Comparison of ENCODE assay signal across 9 cellular contexts in the genomic region with DNA sequence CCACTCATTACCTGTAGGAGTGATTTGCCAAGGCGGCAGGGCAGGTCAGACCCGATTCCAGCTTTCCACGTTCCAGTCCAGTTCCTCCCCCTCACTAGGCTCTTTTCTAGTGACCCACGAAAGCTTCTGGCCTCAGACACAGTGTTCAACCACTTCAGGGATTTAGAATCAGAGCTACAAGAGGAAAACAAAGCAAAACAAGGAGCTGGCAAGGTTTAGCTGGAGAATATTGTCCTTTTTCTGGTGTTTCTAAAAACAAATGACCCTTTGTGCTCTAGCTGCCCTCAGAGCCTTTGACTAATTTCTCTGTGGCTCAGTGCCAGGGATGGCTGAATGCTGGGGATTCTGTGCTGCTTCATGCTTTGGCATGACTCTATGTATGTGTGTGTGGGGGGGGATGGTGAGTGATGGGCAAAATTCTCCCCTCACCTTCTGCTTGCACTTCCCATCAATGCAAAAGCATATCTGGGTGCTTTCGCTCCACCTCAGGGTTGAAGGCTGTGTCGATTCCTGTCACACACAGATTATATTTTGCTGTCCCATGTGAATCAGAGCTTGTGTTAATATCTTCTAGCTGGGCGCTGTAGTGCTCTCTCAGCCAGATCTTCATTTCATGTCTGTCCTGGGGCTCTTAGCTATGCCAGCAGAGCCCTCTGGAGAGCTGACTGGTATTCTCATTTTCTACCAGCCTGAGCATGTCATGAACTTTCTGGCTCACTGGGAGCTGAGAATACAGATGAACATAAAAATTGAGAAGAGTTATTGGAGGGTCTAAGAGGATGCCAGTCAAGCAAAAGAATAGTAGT. TPM values are rescaled to one million over a fixed set of nuclear protein-coding genes. Genes with fewer than 3 reads are reported as not detected.
DNase-seq lines count a peak whose midpoint lies in the region; ATAC-seq, FAIRE-seq and TF ChIP-seq lines count a peak whose summit lies in the region.
"Had no signal": no experiment of that assay in that cellular context is flagged by ENCODE, and none has a peak within 500 bp of the region (broad histone marks: within the 10 kb centered on the region; RNA-seq: fewer than 3 reads in every experiment).

No MANE protein-coding gene starts in this region.

- H3K4me1 Mint-ChIP-seq in Caco-2 (ENCODE audit: low read depth, unreplicated experiment): peaks cover 6% of the 10 kb centered on the region

- H3K9me3 Mint-ChIP-seq in Caco-2 (ENCODE audit: unreplicated experiment): no peaks in the 10 kb centered on the region

- POLR2A ChIA-PET in HEK293 (lab: Yijun Ruan, JAX) (interaction anchor here (0.8 to 1.4 kb wide), 5 partner anchors 11 to 44 kb away, joined by 3 to 8 read pairs (median 3); partner anchors contain the start of gene NEDD9), Caco-2 (lab: Charles Lee) (interaction anchor here (0.7 kb wide), 1 partner anchor 19 kb away, joined by 3 read pairs; the partner anchor contains the start of gene NEDD9)

- TF ChIP-seq CTCF in HEK293 (tag by site-specific recombination; IDR thresholded peaks at IDR 0.05): no peak
- TF ChIP-seq CTCF in kidney (IDR thresholded peaks at IDR 0.05; ENCODE audit: borderline replicate concordance, extremely low read depth, insufficient read depth): no peak
- no peak for TF ChIP-seq CTCF in Caco-2 (IDR thresholded peaks at IDR 0.05; ENCODE audit: insufficient read depth in 1 of 2, low read depth in 1 of 2, low read length in 1 of 2, severe bottlenecking in 1 of 2, unreplicated experiment in 1 of 2)

- H3K9ac ChIP-seq in kidney (ENCODE audit: low read length in 2 of 2): peak overlapping the region in 1 of 2 donors; percentile 49
- H3K9ac ChIP-seq in skeletal muscle satellite cell (ENCODE audit: low read depth, low read length): peak overlapping the region; percentile 47

- H3K4me3 ChIP-seq in HEK293 (ENCODE audit: low read depth, low read length) (no peak overlapping the region), kidney (ENCODE audit: low read length in 2 of 2) (peak overlapping the region in 1 of 2 donors; percentile 14), skeletal muscle satellite cell (ENCODE audit: low read length) (peak overlapping the region; percentile 45), Caco-2 (ENCODE audit: low read depth, low read length) (no peak overlapping the region)

- H3K27me3 ChIP-seq in skeletal muscle satellite cell (ENCODE audit: control insufficient read depth, insufficient read depth, low read length) (no peaks in the 10 kb centered on the region), Caco-2 (replicated peaks; ENCODE audit: control insufficient read depth, insufficient read depth, low read length) (no peaks in the 10 kb centered on the region)

- H3K4me3 Mint-ChIP-seq in Caco-2 (ENCODE audit: unreplicated experiment): no peak overlapping the region

- peaks cover 5% of the 10 kb centered on the region for H3K4me1 ChIP-seq in HEK293 (ENCODE audit: control insufficient read depth, insufficient read depth, low read length)
- H3K4me1 ChIP-seq in kidney (ENCODE audit: control insufficient read depth in 1 of 2, insufficient read depth in 1 of 2, low read depth in 1 of 2, low read length in 2 of 2): peaks cover 14 to 23% of the 10 kb centered on the region in 2 donors
- peaks cover 31% of the 10 kb centered on the region for H3K4me1 ChIP-seq in skeletal muscle satellite cell (ENCODE audit: control insufficient read depth, insufficient read depth, low read length)
- H3K4me1 ChIP-seq in Caco-2: no peaks in the 10 kb centered on the region

- ATAC-seq in HG02885 (IDR thresholded peaks at IDR 0.05; ENCODE audit: poor library complexity, unreplicated experiment) (no peak), GM21528 (IDR thresholded peaks at IDR 0.05; ENCODE audit: low FRiP score, unreplicated experiment) (no peak)

- no peak overlapping the region for H3K27ac Mint-ChIP-seq in Caco-2 (ENCODE audit: unreplicated experiment)

- H3K36me3 Mint-ChIP-seq in Caco-2 (ENCODE audit: insufficient read depth, unreplicated experiment): no peaks in the 10 kb centered on the region

- no peaks in the 10 kb centered on the region for H3K27me3 Mint-ChIP-seq in Caco-2 (ENCODE audit: insufficient read depth, unreplicated experiment)

- CTCF ChIA-PET in HEK293 (lab: Yijun Ruan, JAX) (interaction anchor here (0.6 to 1.3 kb wide), 4 partner anchors 13 to 246 kb away, joined by 3 to 6 read pairs (median 3); no protein-coding TSS in a partner anchor), Caco-2 (lab: Charles Lee) (no interaction called here)

- H3K9me3 ChIP-seq in HEK293 (ENCODE audit: control insufficient read depth, insufficient read depth, low read depth, low read length) (no peaks in the 10 kb centered on the region), kidney (ENCODE audit: control insufficient read depth in 1 of 2, low read length in 2 of 2) (peaks cover 0 to 3% of the 10 kb centered on the region in 2 donors), skeletal muscle satellite cell (replicated peaks; ENCODE audit: low read length) (peaks cover 2% of the 10 kb centered on the region), Caco-2 (no peaks in the 10 kb centered on the region)

- DNase-seq in brain pericyte (ENCODE audit: low read depth, low spot score): peak; percentile 47
- DNase-seq in kidney: peak; percentile 76
- DNase-seq in NCI-H2107 treated with DMSO at 0.1 percent for 48 hours (lab: John Stamatoyannopoulos, UW; ENCODE audit: unreplicated experiment): no peak
- no peak for DNase-seq in Caco-2
- DNase-seq: T-helper 9 cell had no signal

- H3K36me3 ChIP-seq in HEK293 (ENCODE audit: control insufficient read depth in 2 of 2, insufficient read depth in 1 of 2, low read length in 2 of 2) (no peaks in the 10 kb centered on the region), kidney (ENCODE audit: control insufficient read depth in 1 of 2, insufficient read depth in 2 of 2, low read length in 2 of 2) (no peaks in the 10 kb centered on the region), skeletal muscle satellite cell (ENCODE audit: insufficient read depth, low read length) (no peaks in the 10 kb centered on the region), Caco-2 (ENCODE audit: control insufficient read depth, insufficient read depth, low read length) (no peaks in the 10 kb centered on the region)

- no peak for FAIRE-seq in kidney (lab: Jason Lieb, UNC)

- no TSS peak for BruUV-seq in Caco-2 (replicated peaks; lab: Mats Ljungman, UMichigan)

- peak overlapping the region; percentile 67 for H3K4me2 ChIP-seq in skeletal muscle satellite cell (ENCODE audit: low read length)

- intact Hi-C loops in kidney (cut with DNase I): no loop called here
- intact Hi-C loops in Caco-2 (cut with micrococcal nuclease; ENCODE audit: unreplicated experiment): no loop called here

- H3K27ac ChIP-seq in HEK293 (ENCODE audit: extremely low read depth, low read depth, low read length) (no peak overlapping the region), kidney (ENCODE audit: low read depth in 2 of 2, low read length in 2 of 2) (peak overlapping the region; percentile 80 to 83)

TF ChIP-seq in HEK293, 187 proteins besides CTCF, POLR2A, EP300 and RAD21:
- TF ChIP-seq, protein P1, sequence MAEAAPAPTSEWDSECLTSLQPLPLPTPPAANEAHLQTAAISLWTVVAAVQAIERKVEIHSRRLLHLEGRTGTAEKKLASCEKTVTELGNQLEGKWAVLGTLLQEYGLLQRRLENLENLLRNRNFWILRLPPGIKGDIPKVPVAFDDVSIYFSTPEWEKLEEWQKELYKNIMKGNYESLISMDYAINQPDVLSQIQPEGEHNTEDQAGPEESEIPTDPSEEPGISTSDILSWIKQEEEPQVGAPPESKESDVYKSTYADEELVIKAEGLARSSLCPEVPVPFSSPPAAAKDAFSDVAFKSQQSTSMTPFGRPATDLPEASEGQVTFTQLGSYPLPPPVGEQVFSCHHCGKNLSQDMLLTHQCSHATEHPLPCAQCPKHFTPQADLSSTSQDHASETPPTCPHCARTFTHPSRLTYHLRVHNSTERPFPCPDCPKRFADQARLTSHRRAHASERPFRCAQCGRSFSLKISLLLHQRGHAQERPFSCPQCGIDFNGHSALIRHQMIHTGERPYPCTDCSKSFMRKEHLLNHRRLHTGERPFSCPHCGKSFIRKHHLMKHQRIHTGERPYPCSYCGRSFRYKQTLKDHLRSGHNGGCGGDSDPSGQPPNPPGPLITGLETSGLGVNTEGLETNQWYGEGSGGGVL (tag by site-specific recombination; IDR thresholded peaks at IDR 0.05): peak; percentile 43
- no peak for TF ChIP-seq ZNF423 (tag by site-specific recombination; IDR thresholded peaks at IDR 0.05)
TF ChIP-seq in HEK293: peak in this region for 1.

RNA-seq across cellular contexts. Expression of gene NEDD9, which starts 19.3 kb away (rescaled TPM):
- total RNA-seq in kidney (101 TPM), Caco-2 (2022) (33.2 and 36.2 TPM in 2 replicates)
- polyA plus RNA-seq in kidney (ENCODE audit: insufficient read depth, low read depth, low replicate concordance): 19.2 TPM
- 0.22 and 0.25 TPM in 2 replicates for total RNA-seq in skeletal muscle satellite cell (2012; rRNA removed)

Comparison
In these comparisons a context has a peak if more than half of its experiments do, and no peak if none do; other contexts are left out.
1. DNase-seq: peak in brain pericyte (single experiment) and kidney (single experiment); none in NCI-H2107 treated with DMSO at 0.1 percent for 48 hours (single experiment) and Caco-2 (0 of 2).